ENCODE assay signal across 22 cellular contexts in the genomic region with DNA sequence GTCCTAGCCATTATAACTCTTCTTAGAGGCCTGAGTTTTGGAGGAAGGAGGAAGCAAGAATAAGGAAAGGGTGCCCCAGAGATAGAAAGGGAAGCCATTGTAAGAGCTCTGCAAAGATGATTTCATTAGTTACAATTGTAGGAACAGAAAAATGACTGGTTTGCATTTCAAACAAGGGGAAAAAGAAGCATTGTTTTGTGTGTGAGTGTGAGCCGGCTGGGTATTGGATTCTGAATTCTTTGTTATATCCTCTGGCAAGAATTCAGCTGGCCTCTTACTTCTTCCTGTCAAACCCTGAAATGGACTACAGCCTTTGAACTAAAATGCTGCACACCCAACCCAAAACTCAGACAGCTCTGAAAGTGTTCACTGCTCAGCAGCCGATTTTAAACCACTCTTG.
DNase-seq lines count a peak whose midpoint lies in the region; ATAC-seq and TF ChIP-seq lines count a peak whose summit lies in the region.
"Had no signal": no experiment of that assay in that cellular context is flagged by ENCODE, and none has a peak within 500 bp of the region (broad histone marks: within the 10 kb centered on the region; RNA-seq: fewer than 3 reads in every experiment).

No MANE protein-coding gene starts in this region.

- ATAC-seq in omental fat pad (ENCODE audit: low FRiP score): no peak
- ATAC-seq: HepG2; PC-3; stimulated activated naive B cell treated with anti-CD40 and anti-IgM and Interleukin-4, amounts not matched to agents 10 μg/mL and 1 μg/mL and 100 μg/mL, for 72 hours had no signal

- H2BK120ac ChIP-seq in mesendoderm (ENCODE audit: low read depth, low read length): no peak overlapping the region

- no peaks in the 10 kb centered on the region for H3K79me2 ChIP-seq in mesendoderm (ENCODE audit: control insufficient read depth, insufficient read depth, low read length)

- H3K4me1 ChIP-seq in mesendoderm (ENCODE audit: control insufficient read depth, low read depth, low read length): no peaks in the 10 kb centered on the region
- no peaks in the 10 kb centered on the region for H3K4me1 ChIP-seq in effector memory CD4-positive, alpha-beta T cell (ENCODE audit: control insufficient read depth, insufficient read depth, low read length, poor library complexity, severe bottlenecking)
- H3K4me1 ChIP-seq: tibial artery had no signal

- H3K4me2 ChIP-seq in mesendoderm (ENCODE audit: low read length): no peak overlapping the region

- H3K18ac ChIP-seq in mesendoderm (ENCODE audit: low read length): peak overlapping the region; percentile 10

- H4K5ac ChIP-seq in mesendoderm (ENCODE audit: low read length): no peak overlapping the region

- no peak overlapping the region for H3K56ac ChIP-seq in mesendoderm (ENCODE audit: low read length)

- no CpG with 5 or more reads among the region's 2 CpGs for WGBS in mesendoderm (ENCODE audit: extremely low coverage, insufficient coverage, low lambda C conversion rate)

- H2AK5ac ChIP-seq in mesendoderm (ENCODE audit: low read length): no peak overlapping the region

- H3K27ac ChIP-seq in mesendoderm (ENCODE audit: low read depth, low read length): no peak overlapping the region
- H3K27ac ChIP-seq in effector memory CD4-positive, alpha-beta T cell (ENCODE audit: insufficient read depth, low read length, poor library complexity, severe bottlenecking): no peak overlapping the region
- H3K27ac ChIP-seq: tibial artery had no signal

- no peak overlapping the region for H2BK15ac ChIP-seq in mesendoderm (replicated peaks; ENCODE audit: low read depth)

- H4K8ac ChIP-seq in mesendoderm (ENCODE audit: low read depth, low read length): no peak overlapping the region

- no peak overlapping the region for H3K23ac ChIP-seq in mesendoderm (ENCODE audit: low read length)

- no peak overlapping the region for H3K4ac ChIP-seq in mesendoderm (ENCODE audit: low read depth, low read length)

- no peak overlapping the region for H2BK5ac ChIP-seq in mesendoderm (ENCODE audit: low read length)

- H3K36me3 ChIP-seq in mesendoderm (ENCODE audit: control insufficient read depth, insufficient read depth, low read length): no peaks in the 10 kb centered on the region
- H3K36me3 ChIP-seq in effector memory CD4-positive, alpha-beta T cell (ENCODE audit: control insufficient read depth, insufficient read depth, low read length): no peaks in the 10 kb centered on the region
- H3K36me3 ChIP-seq: tibial artery had no signal

- H3K9ac ChIP-seq in mesendoderm (ENCODE audit: low read length): no peak overlapping the region

- H3K79me1 ChIP-seq in mesendoderm (ENCODE audit: low read length): no peaks in the 10 kb centered on the region

- no peaks in the 10 kb centered on the region for H3K27me3 ChIP-seq in mesendoderm (ENCODE audit: insufficient read depth, low read length, poor library complexity)
- H3K27me3 ChIP-seq in effector memory CD4-positive, alpha-beta T cell (replicated peaks; ENCODE audit: control insufficient read depth, insufficient read depth, low read length, poor library complexity, severe bottlenecking): no peaks in the 10 kb centered on the region
- H3K27me3 ChIP-seq: tibial artery had no signal

- H3K9me3 ChIP-seq in effector memory CD4-positive, alpha-beta T cell (ENCODE audit: control insufficient read depth, low read length): no peaks in the 10 kb centered on the region
- H3K9me3 ChIP-seq: tibial artery had no signal

- peak; percentile 34 for DNase-seq in GM04504 (ENCODE audit: low read depth)
- DNase-seq in fibroblast of gingiva (ENCODE audit: low read depth): peak; percentile 21
- no peak for DNase-seq in mesendoderm
- DNase-seq in putamen (ENCODE audit: low spot score): peak; percentile 70
- no peak for DNase-seq in effector memory CD4-positive, alpha-beta T cell
- DNase-seq in NCI-H1105 treated with DMSO at 0.1 percent for 48 hours (lab: John Stamatoyannopoulos, UW): no peak
- no peak for DNase-seq in omental fat pad (ENCODE audit: low spot score)
- DNase-seq in activated T-cell treated with anti-CD3 and anti-CD28 coated beads, Interleukin-2, amount 50 U/mL, for 48 hours: no peak
- DNase-seq: activated CD4-positive, alpha-beta memory T cell treated with anti-CD3 and anti-CD28 coated beads, Interleukin-2, amount 10 ng/mL, durations not matched to agents 7 days and 5 days; activated naive CD4-positive, alpha-beta T cell; activated T-cell treated with anti-CD3 and anti-CD28 coated beads, Interleukin-2, amount 50 U/mL, for 24 hours; CD8-positive, alpha-beta memory T cell; DMS153; NCI-H1092 treated with DMSO at 0.1 percent for 48 hours; NCI-H2081 treated with DMSO at 0.1 percent for 48 hours; PC-3; Right ventricle myocardium superior; small intestine; stimulated activated CD4-positive, alpha-beta T cell treated with anti-CD3 and anti-CD28 coated beads, Interleukin-2, amount 100 ng/mL, for 48 hours; stimulated activated naive B cell treated with anti-CD40 and anti-IgM and Interleukin-4, amounts not matched to agents 10 μg/mL and 1 μg/mL and 100 μg/mL, for 72 hours; tibial artery had no signal

- TF ChIP-seq CTCF in omental fat pad (IDR thresholded peaks at IDR 0.05): no peak

- no peak overlapping the region for H3K4me3 ChIP-seq in mesendoderm (ENCODE audit: low read length)
- no peak overlapping the region for H3K4me3 ChIP-seq in effector memory CD4-positive, alpha-beta T cell (ENCODE audit: insufficient read depth, low read depth, low read length, poor library complexity, severe bottlenecking)
- H3K4me3 ChIP-seq: tibial artery had no signal

Comparison
In these comparisons a context has a peak if more than half of its experiments do, and no peak if none do; other contexts are left out.
1. DNase-seq: peak in GM04504 (single experiment), fibroblast of gingiva (single experiment) and putamen (single experiment); none in mesendoderm (single experiment), effector memory CD4-positive, alpha-beta T cell (0 of 3), NCI-H1105 treated with DMSO at 0.1 percent for 48 hours (single experiment), omental fat pad (single experiment) and activated T-cell treated with anti-CD3 and anti-CD28 coated beads, Interleukin-2, amount 50 U/mL, for 48 hours (0 of 2).